In genomic region chr9:95506438-95506691, GRCh38 we compare ENCODE assay signal across 8 cellular contexts. TPM values are rescaled to one million over a fixed set of nuclear protein-coding genes. Genes with fewer than 3 reads are reported as not detected.
DNase-seq lines count a peak whose midpoint lies in the region; ATAC-seq and TF ChIP-seq lines count a peak whose summit lies in the region.

No MANE protein-coding gene starts in this region.

- peak overlapping the region; percentile 98 for H3K4me3 ChIP-seq in SK-N-MC
- H3K4me3 ChIP-seq in endodermal cell (ENCODE audit: low read length), result peak overlapping the region; percentile 97
- peak overlapping the region; percentile 73 to 82 for H3K4me3 ChIP-seq in muscle layer of colon (ENCODE audit: low read depth in 1 of 2, low read length in 2 of 2)

- DNase-seq in NCI-H2196 (lab: John Stamatoyannopoulos, UW; ENCODE audit: unreplicated experiment) (peak; percentile 24), NCI-H2196 treated with DMSO at 0.1 percent for 48 hours (lab: John Stamatoyannopoulos, UW; ENCODE audit: unreplicated experiment) (no peak), SK-N-MC (ENCODE audit: low read depth, low spot score) (no peak), endodermal cell (peak; percentile 75), T1000 (lab: John Stamatoyannopoulos, UW) (no peak)

- peaks cover 20% of the 10 kb centered on the region for H3K4me1 Mint-ChIP-seq in endodermal cell

- H3K27me3 ChIP-seq in endodermal cell (ENCODE audit: control insufficient read depth, insufficient read depth, low read length, poor library complexity, severe bottlenecking) (no peaks in the 10 kb centered on the region), muscle layer of colon (ENCODE audit: control insufficient read depth in 1 of 2, insufficient read depth in 2 of 2, low read length in 2 of 2) (no peaks in the 10 kb centered on the region)

- H3K27ac ChIP-seq in SK-N-MC (peak overlapping the region; percentile 94), endodermal cell (ENCODE audit: low read depth, low read length) (peak overlapping the region; percentile 68), muscle layer of colon (ENCODE audit: low read depth, low read length) (peak overlapping the region; percentile 92)

- ATAC-seq in HG02678 (IDR thresholded peaks at IDR 0.05; ENCODE audit: unreplicated experiment), result peak; percentile 23
- ATAC-seq in GM18873 (IDR thresholded peaks at IDR 0.05; ENCODE audit: low FRiP score, unreplicated experiment), result no peak

- no peaks in the 10 kb centered on the region for H3K9me3 Mint-ChIP-seq in endodermal cell

- peak overlapping the region; percentile 92 for H3K27ac Mint-ChIP-seq in endodermal cell

- H3K9ac ChIP-seq in SK-N-MC (ENCODE audit: insufficient read length) (peak overlapping the region; percentile 95), endodermal cell (ENCODE audit: extremely low read depth, low read length, poor library complexity, severe bottlenecking) (peak overlapping the region; percentile 83), muscle layer of colon (ENCODE audit: low read length) (no peak overlapping the region)

- WGBS in endodermal cell (ENCODE audit: insufficient coverage in 1 of 2, insufficient read length in 1 of 2), 2 experiments, result 0% methylated on average over 3 to 22 of the region's 22 CpGs

- peaks cover 10% of the 10 kb centered on the region for H3K27me3 Mint-ChIP-seq in endodermal cell (ENCODE audit: insufficient read depth)

- no peak for TF ChIP-seq CTCF in endodermal cell (conservative IDR thresholded peaks at IDR 0.05)

- no peaks in the 10 kb centered on the region for H3K4me1 ChIP-seq in endodermal cell (ENCODE audit: control insufficient read depth, insufficient read depth, low read length)
- peaks cover 23% of the 10 kb centered on the region for H3K4me1 ChIP-seq in muscle layer of colon (ENCODE audit: insufficient read depth, low read length)

- peaks cover 4% of the 10 kb centered on the region; the same call in 1 of the 2 replicates for H3K36me3 ChIP-seq in SK-N-MC (ENCODE audit: insufficient read depth, low read length)
- H3K36me3 ChIP-seq in endodermal cell (ENCODE audit: control insufficient read depth, insufficient read depth, low read length), result peaks cover 5% of the 10 kb centered on the region
- no peaks in the 10 kb centered on the region for H3K36me3 ChIP-seq in muscle layer of colon (ENCODE audit: insufficient read depth, low read length)

- H3K36me3 Mint-ChIP-seq in endodermal cell (ENCODE audit: low read depth), result peaks cover 13% of the 10 kb centered on the region

- H3K9me3 ChIP-seq in SK-N-MC (ENCODE audit: low read depth, low read length) (no peaks in the 10 kb centered on the region), endodermal cell (ENCODE audit: control insufficient read depth, low read length) (no peaks in the 10 kb centered on the region), muscle layer of colon (ENCODE audit: low read length) (no peaks in the 10 kb centered on the region)

- peak overlapping the region; percentile 80 for H3K4me3 Mint-ChIP-seq in endodermal cell

RNA-seq across cellular contexts. Expression of gene PTCH1, which starts 10.4 kb away (rescaled TPM):
- 10 to 100 TPM; 26.0 to 32.9 TPM for total RNA-seq in endodermal cell
- polyA plus RNA-seq in endodermal cell (2013, experiment 1 of 2), result 21.0 TPM
- polyA plus RNA-seq in endodermal cell (2013, experiment 2 of 2), result 18.5 TPM

Comparison
In these comparisons a context has a peak if more than half of its experiments do, and no peak if none do; other contexts are left out.
1. DNase-seq: peak in NCI-H2196 (single experiment) and endodermal cell (single experiment); none in NCI-H2196 treated with DMSO at 0.1 percent for 48 hours (single experiment), SK-N-MC (single experiment) and T1000 (single experiment).
2. Peak in every context shown above with its lines, with median percentiles within 50 percentile points of each other: H3K27ac ChIP-seq and H3K4me3 ChIP-seq.